In genomic region chr10:14959221-14960057, GRCh38 we compare ENCODE assay signal across 8 cellular contexts. TPM values are rescaled to one million over a fixed set of nuclear protein-coding genes. Genes with fewer than 3 reads are reported as not detected.
DNase-seq lines count a peak whose midpoint lies in the region; ATAC-seq and TF ChIP-seq lines count a peak whose summit lies in the region.

TSS of gene MEIG1 (plus strand) at chr10:14959388. CDS start at chr10:14966469, 7,081 bp downstream.

- peak within 1 kb of the TSS; percentile 65 for H3K4me3 ChIP-seq in kidney epithelial cell (ENCODE audit: low read depth, low read length)

- no peak for TF ChIP-seq CTCF in kidney epithelial cell (IDR thresholded peaks at IDR 0.05; ENCODE audit: insufficient read depth, low read length, poor library complexity, severe bottlenecking)

- ATAC-seq in HG03378 (IDR thresholded peaks at IDR 0.05; ENCODE audit: unreplicated experiment) = peak; percentile 69

- TF ChIP-seq POLR2A in GM19099 (IDR thresholded peaks at IDR 0.05; ENCODE audit: extremely low read depth, insufficient read length, low read depth) = peak; percentile 67

- no peaks in the 10 kb centered on the region for H3K27me3 ChIP-seq in kidney epithelial cell (ENCODE audit: control insufficient read depth, insufficient read depth, low read length)

- H3K36me3 ChIP-seq in kidney epithelial cell (ENCODE audit: control insufficient read depth, insufficient read depth, low read length) = no peaks in the 10 kb centered on the region

- DNase-seq in AML-193 (lab: John Stamatoyannopoulos, UW) (peak; percentile 66 to 79), NCI-H446 treated with DMSO at 0.1 percent for 48 hours (lab: John Stamatoyannopoulos, UW) (peak; percentile 80), cerebellum (ENCODE audit: low spot score) (peak; percentile 95), kidney epithelial cell (ENCODE audit: low read depth) (peak; percentile 69)
- DNase-seq in activated CD4-positive, alpha-beta T cell treated with anti-CD3 and anti-CD28 coated beads for 1 hour = peak; percentile 89
- DNase-seq in stimulated activated CD4-positive, alpha-beta T cell treated with anti-CD3 and anti-CD28 coated beads, Interleukin-15, amount 100 ng/mL, for 24 hours = peak; percentile 93

RNA-seq across cellular contexts. Expression of gene MEIG1, which starts in this region (rescaled TPM):
- total RNA-seq in cerebellum (not detected), kidney epithelial cell (1.5 TPM in 1 of 2 replicates, not detected in the other)

Comparison
In these comparisons a context has a peak if more than half of its experiments do, and no peak if none do; other contexts are left out.
1. Peak in every context shown above with its lines: DNase-seq, ATAC-seq and H3K4me3 ChIP-seq.
2. Peak in DNase-seq in cerebellum; RNA of the gene not detected or under 1 TPM.